Comparison of ENCODE assay signal across 16 cellular contexts in genomic region chr7:43501881-43502280, GRCh38.
A peak's percentile ranks its signal among the peaks of the same experiment; 100 is the strongest.
DNase-seq lines count a peak whose midpoint lies in the region; ATAC-seq and TF ChIP-seq lines count a peak whose summit lies in the region.
"Had no signal": no experiment of that assay in that cellular context is flagged by ENCODE, and none has a peak within 500 bp of the region (broad histone marks: within the 10 kb centered on the region; RNA-seq: fewer than 3 reads in every experiment).

No MANE protein-coding gene starts in this region.

- DNase-seq in H4 (ENCODE audit: low spot score) (peak; percentile 72), amniotic epithelial cell (ENCODE audit: low read depth) (peak; percentile 76), glomerular visceral epithelial cell (ENCODE audit: extremely low spot score) (peak; percentile 59), smooth muscle cell (lab: John Stamatoyannopoulos, UW; ENCODE audit: unreplicated experiment) (no peak), NCI-H187 treated with DMSO at 0.1 percent for 48 hours (lab: John Stamatoyannopoulos, UW) (no peak)
- no peak for DNase-seq in activated CD4-positive, alpha-beta T cell treated with anti-CD3 and anti-CD28 coated beads, Interleukin-2, amount 10 ng/mL, durations not matched to agents 24 days and 14 days
- DNase-seq: activated T-cell treated with anti-CD3 and anti-CD28 coated beads, Interleukin-2, amount 50 U/mL, for 72 hours; adrenal gland; CD4-positive, CD25-positive, alpha-beta regulatory T cell; DND-41; immature natural killer cell; MV-4-11; posterior cingulate gyrus; stimulated activated CD4-positive, alpha-beta T cell treated with anti-CD3 and anti-CD28 coated beads, Interleukin-15, amount 100 ng/mL, for 24 hours had no signal

- no peak overlapping the region for H3K27ac ChIP-seq in smooth muscle cell (ENCODE audit: low read depth)
- H3K27ac ChIP-seq: adrenal gland, SJSA1 had no signal

- no peaks in the 10 kb centered on the region for H3F3A ChIP-seq in smooth muscle cell (ENCODE audit: low read depth)

- peaks cover 13% of the 10 kb centered on the region for H3K27me3 Mint-ChIP-seq in activated CD4-positive, alpha-beta T cell treated with anti-CD3 and anti-CD28 coated beads, Interleukin-2, amount 10 ng/mL, durations not matched to agents 24 days and 14 days

- H2AFZ ChIP-seq in smooth muscle cell (ENCODE audit: low read depth): no peak overlapping the region

- no peaks in the 10 kb centered on the region for H3K79me2 ChIP-seq in smooth muscle cell (ENCODE audit: low read depth)

- no peak for TF ChIP-seq CTCF in smooth muscle cell (IDR thresholded peaks at IDR 0.05; ENCODE audit: borderline replicate concordance, insufficient read depth, poor library complexity, severe bottlenecking)

- H3K9ac ChIP-seq in smooth muscle cell (ENCODE audit: low read depth): no peak overlapping the region

- H3K4me2 ChIP-seq in smooth muscle cell: peak overlapping the region; percentile 40

- H3K27me3 ChIP-seq in smooth muscle cell (ENCODE audit: low read depth): no peaks in the 10 kb centered on the region
- H3K27me3 ChIP-seq: adrenal gland, SJSA1 had no signal

- no peak overlapping the region for H3K27ac Mint-ChIP-seq in activated CD4-positive, alpha-beta T cell treated with anti-CD3 and anti-CD28 coated beads, Interleukin-2, amount 10 ng/mL, durations not matched to agents 24 days and 14 days
- H3K27ac Mint-ChIP-seq: activated T-cell treated with anti-CD3 and anti-CD28 coated beads, Interleukin-2, amount 50 U/mL, for 72 hours; immature natural killer cell had no signal

- no peaks in the 10 kb centered on the region for H3K9me3 ChIP-seq in smooth muscle cell (replicated peaks; ENCODE audit: low read depth)
- H3K9me3 ChIP-seq: adrenal gland, SJSA1 had no signal

- H3K4me1 Mint-ChIP-seq in activated CD4-positive, alpha-beta T cell treated with anti-CD3 and anti-CD28 coated beads, Interleukin-2, amount 10 ng/mL, durations not matched to agents 24 days and 14 days: no peaks in the 10 kb centered on the region
- H3K4me1 Mint-ChIP-seq: immature natural killer cell had no signal

- H3K4me3 ChIP-seq in smooth muscle cell: no peak overlapping the region
- H3K4me3 ChIP-seq: adrenal gland, SJSA1 had no signal

- no peaks in the 10 kb centered on the region for H3K36me3 ChIP-seq in smooth muscle cell (ENCODE audit: low read depth)
- H3K36me3 ChIP-seq: adrenal gland, SJSA1 had no signal

- no peaks in the 10 kb centered on the region for H4K20me1 ChIP-seq in smooth muscle cell (ENCODE audit: low read depth)

- ATAC-seq in HG03159 (IDR thresholded peaks at IDR 0.05; ENCODE audit: unreplicated experiment): no peak
- ATAC-seq: activated T-cell treated with anti-CD3 and anti-CD28 coated beads, Interleukin-2, amount 50 U/mL, for 72 hours had no signal

- H3K9me3 Mint-ChIP-seq in activated CD4-positive, alpha-beta T cell treated with anti-CD3 and anti-CD28 coated beads, Interleukin-2, amount 10 ng/mL, durations not matched to agents 24 days and 14 days: no peaks in the 10 kb centered on the region
- H3K9me3 Mint-ChIP-seq: activated T-cell treated with anti-CD3 and anti-CD28 coated beads, Interleukin-2, amount 50 U/mL, for 72 hours; immature natural killer cell had no signal

- H3K4me3 Mint-ChIP-seq in activated CD4-positive, alpha-beta T cell treated with anti-CD3 and anti-CD28 coated beads, Interleukin-2, amount 10 ng/mL, durations not matched to agents 24 days and 14 days: no peak overlapping the region
- H3K4me3 Mint-ChIP-seq: activated T-cell treated with anti-CD3 and anti-CD28 coated beads, Interleukin-2, amount 50 U/mL, for 72 hours; CD4-positive, CD25-positive, alpha-beta regulatory T cell; immature natural killer cell had no signal

- 22% methylated on average over 3 of the region's 3 CpGs for WGBS in smooth muscle cell (ENCODE audit: low lambda C conversion rate)

- no peaks in the 10 kb centered on the region for H3K36me3 Mint-ChIP-seq in activated CD4-positive, alpha-beta T cell treated with anti-CD3 and anti-CD28 coated beads, Interleukin-2, amount 10 ng/mL, durations not matched to agents 24 days and 14 days (ENCODE audit: low read depth)
- H3K36me3 Mint-ChIP-seq: CD4-positive, CD25-positive, alpha-beta regulatory T cell; immature natural killer cell had no signal

- peaks cover 5% of the 10 kb centered on the region for H3K4me1 ChIP-seq in smooth muscle cell (ENCODE audit: low read depth)
- H3K4me1 ChIP-seq: adrenal gland had no signal

- intact Hi-C loops in activated CD4-positive, alpha-beta T cell treated with anti-CD3 and anti-CD28 coated beads, Interleukin-2, amount 10 ng/mL, durations not matched to agents 24 days and 14 days (cut with micrococcal nuclease): no loop called here

Comparison
In these comparisons a context has a peak if more than half of its experiments do, and no peak if none do; other contexts are left out.
1. DNase-seq: peak in H4 (single experiment), amniotic epithelial cell (single experiment) and glomerular visceral epithelial cell (single experiment); none in smooth muscle cell (single experiment), NCI-H187 treated with DMSO at 0.1 percent for 48 hours (single experiment) and activated CD4-positive, alpha-beta T cell treated with anti-CD3 and anti-CD28 coated beads, Interleukin-2, amount 10 ng/mL, durations not matched to agents 24 days and 14 days (single experiment).